Comparison of ENCODE assay signal across 8 cellular contexts in genomic region chr1:236063919-236064673, GRCh38. TPM values are rescaled to one million over a fixed set of nuclear protein-coding genes. Genes with fewer than 3 reads are reported as not detected.
A peak's percentile ranks its signal among the peaks of the same experiment; 100 is the strongest.
DNase-seq lines count a peak whose midpoint lies in the region; ATAC-seq lines count a peak whose summit lies in the region.

No MANE protein-coding gene starts in this region.

- H3K9me3 Mint-ChIP-seq in activated CD8-positive, alpha-beta memory T cell treated with anti-CD3 and anti-CD28 coated beads, Interleukin-2, amount 10 ng/mL, durations not matched to agents 7 days and 5 days (ENCODE audit: low read depth): no peaks in the 10 kb centered on the region
- H3K9me3 Mint-ChIP-seq in naive thymus-derived CD8-positive, alpha-beta T cell: no peaks in the 10 kb centered on the region

- no peak overlapping the region for H3K27ac Mint-ChIP-seq in activated CD8-positive, alpha-beta memory T cell treated with anti-CD3 and anti-CD28 coated beads, Interleukin-2, amount 10 ng/mL, durations not matched to agents 7 days and 5 days
- H3K27ac Mint-ChIP-seq in naive thymus-derived CD8-positive, alpha-beta T cell: peak overlapping the region in 1 of 10 donors; percentile 69

- H3K36me3 Mint-ChIP-seq in activated CD8-positive, alpha-beta memory T cell treated with anti-CD3 and anti-CD28 coated beads, Interleukin-2, amount 10 ng/mL, durations not matched to agents 7 days and 5 days: no peaks in the 10 kb centered on the region
- peaks cover 0 to 4% (median 2%) of the 10 kb centered on the region in 3 donors for H3K36me3 Mint-ChIP-seq in naive thymus-derived CD8-positive, alpha-beta T cell

- DNase-seq in EL: peak; percentile 75
- DNase-seq in activated CD8-positive, alpha-beta memory T cell treated with anti-CD3 and anti-CD28 coated beads, Interleukin-2, amount 10 ng/mL, durations not matched to agents 7 days and 5 days: peak; percentile 48
- DNase-seq in fibroblast of the conjunctiva (ENCODE audit: low read depth): peak; percentile 69
- peak in 2 of 10 donors; percentile 2 to 8 for DNase-seq in naive thymus-derived CD8-positive, alpha-beta T cell
- DNase-seq in KG1 (lab: John Stamatoyannopoulos, UW): no peak
- no peak for DNase-seq in SHP77 (lab: John Stamatoyannopoulos, UW)

- POLR2A ChIA-PET in naive thymus-derived CD8-positive, alpha-beta T cell (lab: Charles Lee): no interaction called here

- peaks cover 20% of the 10 kb centered on the region for H3K4me1 Mint-ChIP-seq in activated CD8-positive, alpha-beta memory T cell treated with anti-CD3 and anti-CD28 coated beads, Interleukin-2, amount 10 ng/mL, durations not matched to agents 7 days and 5 days
- H3K4me1 Mint-ChIP-seq in naive thymus-derived CD8-positive, alpha-beta T cell: peaks cover 10 to 33% (median 25%) of the 10 kb centered on the region in 4 donors

- H3K27me3 Mint-ChIP-seq in activated CD8-positive, alpha-beta memory T cell treated with anti-CD3 and anti-CD28 coated beads, Interleukin-2, amount 10 ng/mL, durations not matched to agents 7 days and 5 days: peaks cover 54% of the 10 kb centered on the region
- H3K27me3 Mint-ChIP-seq in naive thymus-derived CD8-positive, alpha-beta T cell: peaks cover 10 to 49% (median 32%) of the 10 kb centered on the region in 5 donors

- H3K4me3 Mint-ChIP-seq in activated CD8-positive, alpha-beta memory T cell treated with anti-CD3 and anti-CD28 coated beads, Interleukin-2, amount 10 ng/mL, durations not matched to agents 7 days and 5 days: no peak overlapping the region
- peak overlapping the region; percentile 12 to 74 (median 55) for H3K4me3 Mint-ChIP-seq in naive thymus-derived CD8-positive, alpha-beta T cell

- CTCF ChIA-PET in activated CD8-positive, alpha-beta memory T cell treated with anti-CD3 and anti-CD28 coated beads, Interleukin-2, amount 10 ng/mL, durations not matched to agents 7 days and 5 days (lab: Charles Lee): interaction anchor here (1.7 to 1.9 kb wide), 2 partner anchors 68 to 92 kb away, joined by 3 to 5 read pairs; no protein-coding TSS in a partner anchor

- ATAC-seq in HG02852 (IDR thresholded peaks at IDR 0.05; ENCODE audit: unreplicated experiment): peak; percentile 13
- ATAC-seq in activated CD8-positive, alpha-beta memory T cell treated with anti-CD3 and anti-CD28 coated beads, Interleukin-2, amount 10 ng/mL, durations not matched to agents 7 days and 5 days: peak; percentile 46
- peak; percentile 11 to 23 for ATAC-seq in naive thymus-derived CD8-positive, alpha-beta T cell
- ATAC-seq in activated CD4-positive, CD25-positive, alpha-beta regulatory T cell treated with anti-CD3 and anti-CD28 coated beads, Interleukin-2, amount 50 U/mL, for 24 hours: no peak

RNA-seq across cellular contexts. Expression of gene NID1, which starts 0.8 kb away (rescaled TPM):
- under 1 TPM; 0.38 to 0.52 TPM for total RNA-seq in activated CD8-positive, alpha-beta memory T cell treated with anti-CD3 and anti-CD28 coated beads, Interleukin-2, amount 10 ng/mL, durations not matched to agents 7 days and 5 days
- under 1 TPM in 1 of 2 experiments, not detected in 1; 0.08 TPM for total RNA-seq in naive thymus-derived CD8-positive, alpha-beta T cell
- not detected for polyA plus RNA-seq in naive thymus-derived CD8-positive, alpha-beta T cell

Comparison
In these comparisons a context has a peak if more than half of its experiments do, and no peak if none do; other contexts are left out.
1. DNase-seq: peak in EL (single experiment), activated CD8-positive, alpha-beta memory T cell treated with anti-CD3 and anti-CD28 coated beads, Interleukin-2, amount 10 ng/mL, durations not matched to agents 7 days and 5 days (single experiment) and fibroblast of the conjunctiva (single experiment); none in KG1 (single experiment) and SHP77 (0 of 2).
2. ATAC-seq: peak in HG02852 (single experiment), activated CD8-positive, alpha-beta memory T cell treated with anti-CD3 and anti-CD28 coated beads, Interleukin-2, amount 10 ng/mL, durations not matched to agents 7 days and 5 days (single experiment) and naive thymus-derived CD8-positive, alpha-beta T cell (2 of 2); none in activated CD4-positive, CD25-positive, alpha-beta regulatory T cell treated with anti-CD3 and anti-CD28 coated beads, Interleukin-2, amount 50 U/mL, for 24 hours (0 of 2).